In genomic region chr18:21031845-21032244, GRCh38 we compare ENCODE assay signal across 25 cellular contexts.
"Had no signal": no experiment of that assay in that cellular context is flagged by ENCODE, and none has a peak within 500 bp of the region (broad histone marks: within the 10 kb centered on the region; RNA-seq: fewer than 3 reads in every experiment).

No MANE protein-coding gene starts in this region.

- H3K27me3 Mint-ChIP-seq: naive B cell; stimulated activated naive CD8-positive, alpha-beta T cell treated with anti-CD3 and anti-CD28 coated beads, Interleukin-15, amount 100 ng/mL, for 72 hours had no signal

- DNase-seq: effector CD8-positive, alpha-beta T cell; endodermal cell; foreskin fibroblast; gastrocnemius medialis; head of caudate nucleus; kidney; mesenchymal stem cell; mucosa of descending colon; naive B cell; nephron progenitor cell; occipital lobe; ovary; posterior cingulate gyrus; psoas muscle; right cardiac atrium; stimulated activated CD4-positive, alpha-beta T cell treated with anti-CD3 and anti-CD28 coated beads, Interleukin-15, amount 100 ng/mL, for 24 hours; stimulated activated CD4-positive, alpha-beta T cell treated with anti-CD3 and anti-CD28 coated beads, Interleukin-2, amount 100 ng/mL, for 48 hours; stimulated activated naive CD4-positive, alpha-beta T cell; stimulated activated naive CD8-positive, alpha-beta T cell treated with anti-CD3 and anti-CD28 coated beads, Interleukin-15, amount 100 ng/mL, for 72 hours; transverse colon; upper lobe of right lung; uterus had no signal

- H3K27ac Mint-ChIP-seq: endodermal cell; mesothelial cell of epicardium; stimulated activated naive CD8-positive, alpha-beta T cell treated with anti-CD3 and anti-CD28 coated beads, Interleukin-15, amount 100 ng/mL, for 72 hours had no signal

- H3K4me3 Mint-ChIP-seq: endodermal cell; mesothelial cell of epicardium; naive B cell; nephron progenitor cell; stimulated activated naive CD8-positive, alpha-beta T cell treated with anti-CD3 and anti-CD28 coated beads, Interleukin-15, amount 100 ng/mL, for 72 hours had no signal

- FAIRE-seq: kidney had no signal

- H3K4me1 Mint-ChIP-seq: endodermal cell; nephron progenitor cell; stimulated activated naive CD8-positive, alpha-beta T cell treated with anti-CD3 and anti-CD28 coated beads, Interleukin-15, amount 100 ng/mL, for 72 hours had no signal

- ATAC-seq: esophagus mucosa; gastrocnemius medialis; left lobe of liver; mucosa of descending colon; psoas muscle; right cardiac atrium; stimulated activated naive CD8-positive, alpha-beta T cell treated with anti-CD3 and anti-CD28 coated beads, Interleukin-15, amount 100 ng/mL, for 72 hours; upper lobe of right lung had no signal
